In the genomic region with DNA sequence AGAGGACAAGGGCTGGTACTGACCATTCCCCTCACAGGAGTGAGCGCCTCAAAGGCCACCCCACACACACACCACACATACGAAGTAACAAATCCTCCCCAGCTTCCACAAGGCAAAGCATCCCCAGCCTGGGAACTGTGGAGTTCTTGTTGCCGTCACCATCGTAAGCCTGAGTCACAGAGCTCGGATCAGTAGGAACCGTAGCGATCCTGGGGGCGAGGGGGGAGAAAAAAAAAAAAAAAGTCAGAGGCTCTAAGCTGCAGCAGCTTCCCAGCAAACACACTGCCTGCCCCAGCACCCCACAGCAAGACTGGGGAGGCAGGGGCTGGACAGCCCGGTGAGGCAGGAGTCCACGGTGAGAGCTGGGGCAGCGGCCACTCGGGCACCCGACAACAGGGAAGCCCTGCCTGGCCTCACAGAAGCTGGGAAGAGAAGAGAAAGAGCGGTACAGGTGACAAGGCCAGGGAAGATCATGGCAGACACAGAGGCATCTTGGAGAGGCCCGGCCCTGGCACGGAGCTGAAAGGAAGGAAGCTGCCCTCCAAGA, we compare ENCODE assay signal across 16 cellular contexts. TPM values are rescaled to one million over a fixed set of nuclear protein-coding genes. Genes with fewer than 3 reads are reported as not detected.
DNase-seq lines count a peak whose midpoint lies in the region; ATAC-seq, FAIRE-seq and TF ChIP-seq lines count a peak whose summit lies in the region.
"Had no signal": no experiment of that assay in that cellular context is flagged by ENCODE, and none has a peak within 500 bp of the region (broad histone marks: within the 10 kb centered on the region; RNA-seq: fewer than 3 reads in every experiment).

No MANE protein-coding gene starts in this region.

- peak overlapping the region; percentile 36 for H3K27ac Mint-ChIP-seq in stimulated activated naive CD8-positive, alpha-beta T cell treated with anti-CD3 and anti-CD28 coated beads, Interleukin-15, Interleukin-2, amounts not matched to agents 100 ng/mL and 50 ng/mL, for 24 hours
- H3K27ac Mint-ChIP-seq in nephron progenitor cell, result peak overlapping the region; percentile 66
- peak overlapping the region in 1 of 2 donors; percentile 67 for H3K27ac Mint-ChIP-seq in effector memory CD8-positive, alpha-beta T cell

- H3K36me3 Mint-ChIP-seq in stimulated activated naive CD8-positive, alpha-beta T cell treated with anti-CD3 and anti-CD28 coated beads, Interleukin-15, Interleukin-2, amounts not matched to agents 100 ng/mL and 50 ng/mL, for 24 hours (ENCODE audit: low read depth), result peaks cover 35% of the 10 kb centered on the region
- peaks cover 5% of the 10 kb centered on the region for H3K36me3 Mint-ChIP-seq in nephron progenitor cell (ENCODE audit: low read depth)
- H3K36me3 Mint-ChIP-seq in effector memory CD8-positive, alpha-beta T cell (ENCODE audit: insufficient read depth), result peaks cover 71% of the 10 kb centered on the region

- no peaks in the 10 kb centered on the region for H3K79me2 ChIP-seq in GM12878 (ENCODE audit: control insufficient read depth, insufficient read depth, low read length)

- no peak overlapping the region for H3K4me3 Mint-ChIP-seq in stimulated activated naive CD8-positive, alpha-beta T cell treated with anti-CD3 and anti-CD28 coated beads, Interleukin-15, Interleukin-2, amounts not matched to agents 100 ng/mL and 50 ng/mL, for 24 hours
- H3K4me3 Mint-ChIP-seq in nephron progenitor cell, result no peak overlapping the region
- no peak overlapping the region for H3K4me3 Mint-ChIP-seq in effector memory CD8-positive, alpha-beta T cell
- H3K4me3 Mint-ChIP-seq: CD4-positive, alpha-beta memory T cell had no signal

- no peak overlapping the region for H3K9ac ChIP-seq in GM12878 (ENCODE audit: control insufficient read depth, insufficient read depth, low read length)

- intact Hi-C loops in GM12878 (cut with micrococcal nuclease; ENCODE audit: unreplicated experiment), result no loop called here

- TF ChIP-seq EP300 in GM12878 (IDR thresholded peaks at IDR 0.05; ENCODE audit: borderline replicate concordance in 1 of 2, control insufficient read depth in 1 of 2, low read depth in 2 of 2, low read length in 2 of 2), result no peak

- CTCF ChIA-PET in GM12878 (lab: Yijun Ruan, JAX), result interaction anchor here (0.5 kb wide), 1 partner anchor 197 kb away, joined by 4 read pairs; no protein-coding TSS in a partner anchor

- H3K4me1 ChIP-seq in GM12878 (ENCODE audit: control insufficient read depth, insufficient read depth, low read length), result no peaks in the 10 kb centered on the region
- H3K4me1 ChIP-seq: BE2C, HAP-1 had no signal

- FAIRE-seq in GM12878 (lab: Jason Lieb, UNC), result no peak
- FAIRE-seq: A204.1, GM12892, H1, HTR-8/SVneo had no signal

- H3K4me1 Mint-ChIP-seq in stimulated activated naive CD8-positive, alpha-beta T cell treated with anti-CD3 and anti-CD28 coated beads, Interleukin-15, Interleukin-2, amounts not matched to agents 100 ng/mL and 50 ng/mL, for 24 hours (ENCODE audit: low read depth), result no peaks in the 10 kb centered on the region
- H3K4me1 Mint-ChIP-seq in nephron progenitor cell, result peaks cover 8% of the 10 kb centered on the region
- peaks cover 0 to 5% of the 10 kb centered on the region in 2 donors for H3K4me1 Mint-ChIP-seq in effector memory CD8-positive, alpha-beta T cell (ENCODE audit: low read depth in 2 of 2)

- H3K9me3 ChIP-seq in GM12878 (replicated peaks; ENCODE audit: control insufficient read depth, insufficient read depth, low read length), result no peaks in the 10 kb centered on the region
- H3K9me3 ChIP-seq: BE2C, HAP-1 had no signal

- H3K4me2 ChIP-seq in GM12878 (ENCODE audit: control insufficient read depth, insufficient read depth), result no peak overlapping the region

- no peak overlapping the region for H3K4me3 ChIP-seq in GM12878
- H3K4me3 ChIP-seq: HAP-1 had no signal

- H3K36me3 ChIP-seq in GM12878 (ENCODE audit: control insufficient read depth in 2 of 2, insufficient read depth in 2 of 2, low read length in 1 of 2), result peaks cover 38 to 41% of the 10 kb centered on the region in 2 experiments

- H3K27ac ChIP-seq in GM12878 (ENCODE audit: control insufficient read depth, insufficient read depth), result no peak overlapping the region
- H3K27ac ChIP-seq: C4-2B had no signal

- no peaks in the 10 kb centered on the region for H3K27me3 Mint-ChIP-seq in stimulated activated naive CD8-positive, alpha-beta T cell treated with anti-CD3 and anti-CD28 coated beads, Interleukin-15, Interleukin-2, amounts not matched to agents 100 ng/mL and 50 ng/mL, for 24 hours
- no peaks in the 10 kb centered on the region for H3K27me3 Mint-ChIP-seq in nephron progenitor cell (ENCODE audit: low read depth, poor library complexity)
- no peaks in the 10 kb centered on the region for H3K27me3 Mint-ChIP-seq in effector memory CD8-positive, alpha-beta T cell
- H3K27me3 Mint-ChIP-seq: CD4-positive, alpha-beta memory T cell had no signal

- DNase-seq in stimulated activated naive CD8-positive, alpha-beta T cell treated with anti-CD3 and anti-CD28 coated beads, Interleukin-15, Interleukin-2, amounts not matched to agents 100 U/mL and 50 U/mL, for 24 hours, result no peak
- DNase-seq in GM12878 (ENCODE audit: low read depth, low spot score) (no peak), nephron progenitor cell (no peak), NCI-H2081 (lab: John Stamatoyannopoulos, UW) (no peak)
- DNase-seq in effector memory CD8-positive, alpha-beta T cell, result no peak
- no peak for DNase-seq in activated CD4-positive, alpha-beta T cell treated with anti-CD3 and anti-CD28 coated beads, Interleukin-2, amount 50 U/mL, for 4 hours
- DNase-seq: BE2C; CD4-positive, alpha-beta memory T cell; DMS79 had no signal

- BruUV-seq in GM12878 (replicated peaks; lab: Mats Ljungman, UMichigan), result no TSS peak

- TF ChIP-seq CTCF in GM12878 (IDR thresholded peaks at IDR 0.05 in 2 of 3, conservative IDR thresholded peaks at IDR 0.05 in 1 of 3; ENCODE audit: control insufficient read depth in 2 of 3, extremely low read depth in 1 of 3, insufficient read depth in 1 of 3, low read depth in 3 of 3, low read length in 3 of 3), result no peak
- no peak for TF ChIP-seq CTCF in nephron progenitor cell (IDR thresholded peaks at IDR 0.05)

- 99% methylated on average over 13 of the region's 16 CpGs for WGBS in GM12878 (ENCODE audit: insufficient coverage, insufficient replicate concordance, low lambda C conversion rate, missing lambda C conversion rate)

- RAD21 ChIA-PET in GM12878 (lab: Charles Lee; ENCODE audit: unreplicated experiment), result interaction anchor here (1.1 kb wide), 1 partner anchor 94 kb away, joined by 3 read pairs; no protein-coding TSS in a partner anchor

- no peak for ATAC-seq in stimulated activated naive CD8-positive, alpha-beta T cell treated with anti-CD3 and anti-CD28 coated beads, Interleukin-15, Interleukin-2, amounts not matched to agents 100 U/mL and 50 U/mL, for 24 hours
- no peak for ATAC-seq in GM12878
- ATAC-seq in effector memory CD8-positive, alpha-beta T cell (replicated peaks), result no peak

- H2AFZ ChIP-seq in GM12878 (ENCODE audit: control insufficient read depth, low read depth, low read length), result no peak overlapping the region

- TF ChIP-seq RAD21 in GM12878 (IDR thresholded peaks at IDR 0.05; ENCODE audit: insufficient read depth, low read depth, low read length), result no peak

- H3K9me3 Mint-ChIP-seq in stimulated activated naive CD8-positive, alpha-beta T cell treated with anti-CD3 and anti-CD28 coated beads, Interleukin-15, Interleukin-2, amounts not matched to agents 100 ng/mL and 50 ng/mL, for 24 hours, result no peaks in the 10 kb centered on the region
- H3K9me3 Mint-ChIP-seq in nephron progenitor cell, result no peaks in the 10 kb centered on the region
- H3K9me3 Mint-ChIP-seq in effector memory CD8-positive, alpha-beta T cell, result no peaks in the 10 kb centered on the region

- no peaks in the 10 kb centered on the region; the same call in 1 of the 2 replicates for H4K20me1 ChIP-seq in GM12878 (ENCODE audit: control insufficient read depth, insufficient read depth)

- H3K27me3 ChIP-seq in GM12878 (replicated peaks in 1 of 2; ENCODE audit: control insufficient read depth in 2 of 2, insufficient read depth in 2 of 2, low read length in 1 of 2), result no peaks in the 10 kb centered on the region
- H3K27me3 ChIP-seq: BE2C had no signal

- peak; percentile 38; the same call in 1 of the 2 replicates for TF ChIP-seq POLR2A in GM12878 (IDR thresholded peaks at IDR 0.05; ENCODE audit: low read depth, low read length)

- SMC1A ChIA-PET in GM12878 (lab: Charles Lee; ENCODE audit: uncharacterized antibody, unreplicated experiment), result interaction anchor here (0.6 kb wide), 1 partner anchor 375 kb away, joined by 3 read pairs; no protein-coding TSS in a partner anchor

- in situ Hi-C loops in GM12878 (cut with MboI), result no loop called here

- POLR2A ChIA-PET in GM12878 (lab: Charles Lee), result interaction anchor here (0.5 kb wide), 1 partner anchor 476 kb away, joined by 3 read pairs; no protein-coding TSS in a partner anchor

RNA-seq across cellular contexts. Expression of a gene that starts 11.3 kb away (rescaled TPM):
- 293 and 339 TPM in 2 replicates for total RNA-seq in GM12878 (2013; cell fraction: nucleolus; rRNA removed)
- total RNA-seq in GM12878 (2014; rRNA removed) (77.6 and 82.8 TPM in 2 replicates), GM12878 (2014; rRNA removed; fragmentation: Illumina TruSeq; extraction: Trizol) (59.7 and 64.4 TPM in 2 replicates), GM12878 (2021) (75.7 and 79.0 TPM in 2 replicates)
- polyA plus RNA-seq in GM12878 (2011; ENCODE audit: low read depth), result 108 TPM
- polyA plus RNA-seq in GM12878 (2011; rRNA removed) (45.9 and 59.3 TPM in 2 replicates), GM12878 (2014; fragmentation: Illumina TruSeq; extraction: Trizol) (64.5 and 100 TPM in 2 replicates), GM12878 (2014; fragmentation: Nextera tagmentation; extraction: Ambion mirVana) (10 to 100 TPM; 20.9 to 25.0 TPM), GM12878 (2014; rRNA removed) (72.8 and 75.4 TPM in 2 replicates), GM12878 (2016; fragmentation: Nextera tagmentation; extraction: Ambion mirVana) (10 to 100 TPM; 79.2 to 91.4 TPM)
- 114 and 122 TPM in 2 replicates for polyA plus RNA-seq in GM12878 (2011; cell fraction: cytosol; rRNA removed)
- polyA plus RNA-seq in GM12878 (2011; cell fraction: nucleus; rRNA removed), result 108 and 146 TPM in 2 replicates
- 45.1 and 63.9 TPM in 2 replicates for polyA plus RNA-seq in GM12878 (2012)
- 83.6 and 138 TPM in 2 replicates for polyA minus RNA-seq in GM12878 (2011; rRNA and poly(A)+ RNA removed)
- 20.4 and 24.9 TPM in 2 replicates for polyA minus RNA-seq in GM12878 (2011; cell fraction: cytosol; rRNA and poly(A)+ RNA removed)
- polyA minus RNA-seq in GM12878 (2011; cell fraction: nucleus; rRNA and poly(A)+ RNA removed), result 70.6 and 134 TPM in 2 replicates

RNA-seq across cellular contexts. Expression of a gene that starts 20.9 kb away (rescaled TPM):
- 0.34 and 0.84 TPM in 2 replicates for total RNA-seq in GM12878 (2013; cell fraction: nucleolus; rRNA removed)
- total RNA-seq in GM12878 (2014; rRNA removed) (0.23 and 0.60 TPM in 2 replicates), GM12878 (2014; rRNA removed; fragmentation: Illumina TruSeq; extraction: Trizol) (0.22 and 0.55 TPM in 2 replicates), GM12878 (2021) (0.43 and 0.82 TPM in 2 replicates)
- polyA plus RNA-seq in GM12878 (2011; ENCODE audit: low read depth), result 0.18 TPM
- polyA plus RNA-seq in GM12878 (2011; rRNA removed) (0.12 and 0.16 TPM in 2 replicates), GM12878 (2014; fragmentation: Illumina TruSeq; extraction: Trizol) (0.18 TPM in 1 of 2 replicates, not detected in the other), GM12878 (2014; fragmentation: Nextera tagmentation; extraction: Ambion mirVana) (under 1 TPM in 1 of 2 experiments, not detected in 1; 0.05 TPM), GM12878 (2014; rRNA removed) (0.38 and 0.60 TPM in 2 replicates), GM12878 (2016; fragmentation: Nextera tagmentation; extraction: Ambion mirVana) (under 1 TPM; 0.09 to 0.55 TPM)
- 0.15 and 0.20 TPM in 2 replicates for polyA plus RNA-seq in GM12878 (2011; cell fraction: cytosol; rRNA removed)
- polyA plus RNA-seq in GM12878 (2011; cell fraction: nucleus; rRNA removed), result 0.16 and 0.22 TPM in 2 replicates
- 0.83 and 0.86 TPM in 2 replicates for polyA plus RNA-seq in GM12878 (2012)
- 0.21 TPM in 1 of 2 replicates, not detected in the other for polyA minus RNA-seq in GM12878 (2011; rRNA and poly(A)+ RNA removed)
- 4.0 and 4.9 TPM in 2 replicates for polyA minus RNA-seq in GM12878 (2011; cell fraction: cytosol; rRNA and poly(A)+ RNA removed)
- 0.85 and 1.3 TPM in 2 replicates for polyA minus RNA-seq in GM12878 (2011; cell fraction: nucleus; rRNA and poly(A)+ RNA removed)

RNA-seq across cellular contexts. Expression of a gene that starts 49.4 kb away (rescaled TPM):
- total RNA-seq in GM12878 (2013; cell fraction: nucleolus; rRNA removed), result 320 and 324 TPM in 2 replicates
- 114 and 121 TPM in 2 replicates for total RNA-seq in GM12878 (2014; rRNA removed)
- total RNA-seq in GM12878 (2014; rRNA removed; fragmentation: Illumina TruSeq; extraction: Trizol), result 109 and 112 TPM in 2 replicates
- 105 and 116 TPM in 2 replicates for total RNA-seq in GM12878 (2021)
- polyA plus RNA-seq in GM12878 (2011; ENCODE audit: low read depth), result 126 TPM
- polyA plus RNA-seq in GM12878 (2011; rRNA removed), result 168 and 187 TPM in 2 replicates
- polyA plus RNA-seq in GM12878 (2011; cell fraction: cytosol; rRNA removed), result 192 and 212 TPM in 2 replicates
- polyA plus RNA-seq in GM12878 (2011; cell fraction: nucleus; rRNA removed), result 381 and 470 TPM in 2 replicates
- polyA plus RNA-seq in GM12878 (2012), result 107 and 126 TPM in 2 replicates
- 110 and 118 TPM in 2 replicates for polyA plus RNA-seq in GM12878 (2014; fragmentation: Illumina TruSeq; extraction: Trizol)
- polyA plus RNA-seq in GM12878 (2014; fragmentation: Nextera tagmentation; extraction: Ambion mirVana), result 100 to 1,000 TPM in 1 of 2 experiments, 10 to 100 TPM in 1; 94.2 to 127 TPM
- polyA plus RNA-seq in GM12878 (2014; rRNA removed), result 134 and 151 TPM in 2 replicates
- 100 to 1,000 TPM; 155 to 157 TPM for polyA plus RNA-seq in GM12878 (2016; fragmentation: Nextera tagmentation; extraction: Ambion mirVana)
- polyA minus RNA-seq in GM12878 (2011; rRNA and poly(A)+ RNA removed), result 105 and 157 TPM in 2 replicates
- 40.4 and 42.6 TPM in 2 replicates for polyA minus RNA-seq in GM12878 (2011; cell fraction: cytosol; rRNA and poly(A)+ RNA removed)
- polyA minus RNA-seq in GM12878 (2011; cell fraction: nucleus; rRNA and poly(A)+ RNA removed), result 99.4 and 119 TPM in 2 replicates
